Comparison of ENCODE assay signal across 10 cellular contexts in the genomic region with DNA sequence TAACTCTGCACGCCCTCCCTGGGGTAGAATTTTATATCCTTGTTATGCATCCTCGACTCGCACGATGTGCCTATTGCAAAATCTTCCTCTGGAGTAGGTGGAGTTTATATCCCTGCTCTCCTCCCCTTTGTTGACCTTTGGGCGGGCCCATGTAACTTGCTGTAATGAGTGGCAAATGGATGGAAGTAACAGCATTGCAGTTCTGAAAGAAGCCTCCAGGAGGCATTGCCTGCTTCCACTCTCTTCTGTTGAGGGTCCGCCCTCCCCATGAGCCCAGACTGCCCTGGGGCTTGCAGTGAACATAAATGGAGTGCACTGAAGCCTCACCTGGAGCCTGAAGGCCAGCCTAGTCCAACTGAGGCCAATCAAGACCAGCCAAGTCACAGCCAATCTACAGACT.
DNase-seq lines count a peak whose midpoint lies in the region; ATAC-seq and TF ChIP-seq lines count a peak whose summit lies in the region.
"Had no signal": no experiment of that assay in that cellular context is flagged by ENCODE, and none has a peak within 500 bp of the region (broad histone marks: within the 10 kb centered on the region; RNA-seq: fewer than 3 reads in every experiment).

No MANE protein-coding gene starts in this region.

- H3K4me2 ChIP-seq in DOHH2 (ENCODE audit: low read length), result no peak overlapping the region

- H3K9me2 ChIP-seq in DOHH2 (replicated peaks; ENCODE audit: control insufficient read depth, low read length), result no peaks in the 10 kb centered on the region

- no peaks in the 10 kb centered on the region for H3K79me2 ChIP-seq in DOHH2 (ENCODE audit: control insufficient read depth, low read length)

- H3K4me1 ChIP-seq in DOHH2 (ENCODE audit: control insufficient read depth, low read length) (peaks cover 11% of the 10 kb centered on the region), NT2/D1 (ENCODE audit: insufficient read depth, insufficient read length) (peaks cover 21% of the 10 kb centered on the region)

- ATAC-seq in HG02610 (IDR thresholded peaks at IDR 0.05; ENCODE audit: unreplicated experiment), result no peak
- ATAC-seq in GM21723 (IDR thresholded peaks at IDR 0.05; ENCODE audit: unreplicated experiment), result no peak

- H3K9ac ChIP-seq in NT2/D1 (ENCODE audit: insufficient read length, low read depth), result no peak overlapping the region

- H3K27me3 ChIP-seq in DOHH2 (ENCODE audit: control insufficient read depth, low read length), result peaks cover 3% of the 10 kb centered on the region; the same call in 1 of the 2 replicates
- peaks cover 4% of the 10 kb centered on the region for H3K27me3 ChIP-seq in NT2/D1 (ENCODE audit: insufficient read depth, insufficient read length)

- in situ Hi-C loops in GM13976 (cut with MboI; ENCODE audit: low sequenced_read_pairs, unreplicated experiment), result no loop called here

- no peak overlapping the region for H3K4me3 ChIP-seq in DOHH2 (ENCODE audit: low read length)
- H3K4me3 ChIP-seq in NT2/D1 (ENCODE audit: insufficient read length, low read depth), result no peak overlapping the region

- no peaks in the 10 kb centered on the region for H4K20me1 ChIP-seq in DOHH2 (ENCODE audit: control insufficient read depth, insufficient read depth, low read depth, low read length)

- TF ChIP-seq CTCF in DOHH2 (IDR thresholded peaks at IDR 0.05; ENCODE audit: low read depth, low read length, poor library complexity, severe bottlenecking), result peak; percentile 60
- TF ChIP-seq CTCF in GM13976 (IDR thresholded peaks at IDR 0.05; ENCODE audit: borderline replicate concordance, control extremely low read depth, extremely low read depth, insufficient read depth, missing control alignments), result no peak

- H3K27ac ChIP-seq in DOHH2 (ENCODE audit: low read depth, low read length), result no peak overlapping the region

- H3F3A ChIP-seq in DOHH2 (ENCODE audit: control insufficient read depth, insufficient read depth), result no peaks in the 10 kb centered on the region

- DNase-seq in GM13976 (ENCODE audit: low spot score) (peak; percentile 44), NT2/D1 (ENCODE audit: low read depth, low spot score) (peak; percentile 47), iPS DF 19.7 (ENCODE audit: low read depth, low spot score) (peak; percentile 56), SKM-1 (lab: John Stamatoyannopoulos, UW; ENCODE audit: unreplicated experiment) (no peak)
- DNase-seq in central memory CD4-positive, alpha-beta T cell, result no peak
- DNase-seq: NCI-H2171 treated with DMSO at 0.1 percent for 48 hours, retina had no signal

- H3K36me3 ChIP-seq in DOHH2 (ENCODE audit: control insufficient read depth, low read length), result no peaks in the 10 kb centered on the region
- no peaks in the 10 kb centered on the region for H3K36me3 ChIP-seq in NT2/D1 (ENCODE audit: insufficient read depth, insufficient read length, low read length)

- H3K9me3 ChIP-seq in DOHH2 (ENCODE audit: control insufficient read depth, insufficient read depth, low read length) (no peaks in the 10 kb centered on the region), NT2/D1 (ENCODE audit: insufficient read depth, low read length) (peaks cover 6% of the 10 kb centered on the region; the same call in 1 of the 2 replicates)

Comparison
In these comparisons a context has a peak if more than half of its experiments do, and no peak if none do; other contexts are left out.
1. DNase-seq: peak in GM13976 (single experiment), NT2/D1 (single experiment) and iPS DF 19.7 (single experiment); none in SKM-1 (single experiment) and central memory CD4-positive, alpha-beta T cell (single experiment).